12 cellular contexts compared by ENCODE assay signal in genomic region chr21:29418813-29419212, GRCh38.
DNase-seq lines count a peak whose midpoint lies in the region; ATAC-seq and TF ChIP-seq lines count a peak whose summit lies in the region.
"Had no signal": no experiment of that assay in that cellular context is flagged by ENCODE, and none has a peak within 500 bp of the region (broad histone marks: within the 10 kb centered on the region; RNA-seq: fewer than 3 reads in every experiment).

No MANE protein-coding gene starts in this region.

- H3K4me3 ChIP-seq in GM12865 (ENCODE audit: low read depth, low read length) = no peak overlapping the region
- H3K4me3 ChIP-seq: heart right ventricle, ovary had no signal

- DNase-seq in GM12865 (ENCODE audit: low read depth) (peak; percentile 19), NOMO-1 treated with dmso at 0.1 percent for 144 hours (lab: John Stamatoyannopoulos, UW; ENCODE audit: unreplicated experiment) (peak; percentile 15), AG08396 (ENCODE audit: low spot score) (no peak), HT-29 (ENCODE audit: low spot score) (no peak), NCI-H510A (lab: John Stamatoyannopoulos, UW) (no peak)
- no peak for DNase-seq in stimulated activated naive CD8-positive, alpha-beta T cell treated with anti-CD3 and anti-CD28 coated beads, Interleukin-15, Interleukin-2, amounts not matched to agents 100 U/mL and 50 U/mL, for 24 hours
- DNase-seq: anterior cingulate cortex, heart right ventricle, NCI-H2171 treated with DMSO at 0.1 percent for 48 hours, ovary had no signal

- TF ChIP-seq CTCF in GM12865 (IDR thresholded peaks at IDR 0.05; ENCODE audit: insufficient read depth, low read depth, low read length, missing control alignments) = no peak

- peak; percentile 73 for ATAC-seq in GM19455 (IDR thresholded peaks at IDR 0.05; ENCODE audit: unreplicated experiment)
- peak; percentile 62 for ATAC-seq in HG03039 (IDR thresholded peaks at IDR 0.05; ENCODE audit: unreplicated experiment)
- ATAC-seq in stimulated activated naive CD8-positive, alpha-beta T cell treated with anti-CD3 and anti-CD28 coated beads, Interleukin-15, Interleukin-2, amounts not matched to agents 100 U/mL and 50 U/mL, for 24 hours = no peak
- ATAC-seq: heart right ventricle had no signal

Comparison
In these comparisons a context has a peak if more than half of its experiments do, and no peak if none do; other contexts are left out.
1. DNase-seq: peak in GM12865 (single experiment) and NOMO-1 treated with dmso at 0.1 percent for 144 hours (single experiment); none in AG08396 (single experiment), HT-29 (single experiment), NCI-H510A (single experiment) and stimulated activated naive CD8-positive, alpha-beta T cell treated with anti-CD3 and anti-CD28 coated beads, Interleukin-15, Interleukin-2, amounts not matched to agents 100 U/mL and 50 U/mL, for 24 hours (single experiment).